8 cellular contexts compared by ENCODE assay signal in genomic region chr12:6851153-6851920, GRCh38. TPM values are rescaled to one million over a fixed set of nuclear protein-coding genes. Genes with fewer than 3 reads are reported as not detected.
DNase-seq lines count a peak whose midpoint lies in the region; ATAC-seq and TF ChIP-seq lines count a peak whose summit lies in the region.

TSS of gene CDCA3 (minus strand) at chr12:6851286. CDS start at chr12:6850952, 334 bp downstream.

- peak in 3 of 4 donors; percentile 59 to 81 (median 79) for TF ChIP-seq POLR2A in esophagus squamous epithelium (IDR thresholded peaks at IDR 0.05)

- peak within 1 kb of the TSS; percentile 88 for H3K4me3 ChIP-seq in Karpas-422 (ENCODE audit: low read length)
- H3K4me3 ChIP-seq in esophagus squamous epithelium, result peak within 1 kb of the TSS; percentile 58 to 86 (median 71)

- H3K79me2 ChIP-seq in Karpas-422 (ENCODE audit: low read length), result peaks cover 52% of the 10 kb centered on the region

- H3K36me3 ChIP-seq in Karpas-422 (ENCODE audit: insufficient read depth, low read length), result peaks cover 15% of the 10 kb centered on the region
- peaks cover 8 to 45% (median 10%) of the 10 kb centered on the region in 3 donors for H3K36me3 ChIP-seq in esophagus squamous epithelium

- intact Hi-C loops in esophagus squamous epithelium (cut with DNase I), result no loop called here

- H3K27me3 ChIP-seq in Karpas-422 (ENCODE audit: low read length) (no peaks in the 10 kb centered on the region), esophagus squamous epithelium (no peaks in the 10 kb centered on the region)

- H3K9me2 ChIP-seq in Karpas-422 (replicated peaks; ENCODE audit: insufficient read depth, low read length), result no peaks in the 10 kb centered on the region

- peak; percentile 97 for DNase-seq in DMS79 treated with DMSO at 0.1 percent for 48 hours (lab: John Stamatoyannopoulos, UW)
- DNase-seq in Karpas-422, result peak; percentile 99
- peak; percentile 99 for DNase-seq in RKO (ENCODE audit: low spot score)
- peak; percentile 79 for DNase-seq in activated T-helper 1 cell treated with Interleukin-2 at 50 U/mL for 16 hours (ENCODE audit: low read depth)
- DNase-seq in esophagus squamous epithelium (lab: John Stamatoyannopoulos, UW), result peak; percentile 92
- peak; percentile 99 for DNase-seq in myocyte (ENCODE audit: low read depth)
- peak; percentile 75 to 95 for DNase-seq in stimulated activated CD8-positive, alpha-beta memory T cell treated with anti-CD3 and anti-CD28 coated beads, Interleukin-7, amount 100 ng/mL, for 48 hours (ENCODE audit: extremely low read depth in 1 of 2, low read depth in 1 of 2)

- H2AFZ ChIP-seq in Karpas-422 (ENCODE audit: low read length), result peak within 1 kb of the TSS; percentile 6; the same call in 1 of the 2 replicates

- peak within 1 kb of the TSS; percentile 89 for H3K4me2 ChIP-seq in Karpas-422 (ENCODE audit: low read depth, low read length, poor library complexity, severe bottlenecking)

- H3K27ac ChIP-seq in Karpas-422 (ENCODE audit: low read length) (peak within 1 kb of the TSS; percentile 86), esophagus squamous epithelium (peak within 1 kb of the TSS; percentile 92 to 99 (median 97))

- peak within 1 kb of the TSS; percentile 88 for H3K9ac ChIP-seq in Karpas-422 (ENCODE audit: low read length)

- H4K20me1 ChIP-seq in Karpas-422 (ENCODE audit: insufficient read depth, low read depth, low read length), result peaks cover 6% of the 10 kb centered on the region; the same call in 1 of the 2 replicates

- H3K9me3 ChIP-seq in Karpas-422 (ENCODE audit: low read length), result no peaks in the 10 kb centered on the region
- no peaks in the 10 kb centered on the region for H3K9me3 ChIP-seq in esophagus squamous epithelium

- ATAC-seq in GM21825 (IDR thresholded peaks at IDR 0.05; ENCODE audit: unreplicated experiment), result peak; percentile 48

- TF ChIP-seq CTCF in esophagus squamous epithelium (IDR thresholded peaks at IDR 0.05), result peak in 1 of 6 experiments; percentile 5

- peaks cover 51% of the 10 kb centered on the region for H3K4me1 ChIP-seq in Karpas-422 (ENCODE audit: low read length)
- H3K4me1 ChIP-seq in esophagus squamous epithelium, result peaks cover 11 to 29% (median 24%) of the 10 kb centered on the region in 3 donors

- 1% methylated on average over 19 to 25 of the region's 37 CpGs for WGBS in esophagus squamous epithelium, 2 donors

RNA-seq across cellular contexts. Expression of gene CDCA3, which starts in this region (rescaled TPM):
- total RNA-seq in Karpas-422 (2014; rRNA removed; shearing (Covaris generic); ENCODE audit: low replicate concordance), result 47.6 and 70.0 TPM in 2 replicates
- 10 to 100 TPM in 3 of 4 donors, 1 to 10 TPM in 1; 5.9 to 20.0 (median 12.8) TPM for total RNA-seq in esophagus squamous epithelium
- 1.9 and 3.5 TPM in 2 replicates for total RNA-seq in myocyte
- 4.0 TPM for polyA plus RNA-seq in myocyte (2012)

Comparison
In these comparisons a context has a peak if more than half of its experiments do, and no peak if none do; other contexts are left out.
1. Peak in every context shown above with its lines: DNase-seq, ATAC-seq, H3K4me3 ChIP-seq and H3K27ac ChIP-seq.